In the genomic region with DNA sequence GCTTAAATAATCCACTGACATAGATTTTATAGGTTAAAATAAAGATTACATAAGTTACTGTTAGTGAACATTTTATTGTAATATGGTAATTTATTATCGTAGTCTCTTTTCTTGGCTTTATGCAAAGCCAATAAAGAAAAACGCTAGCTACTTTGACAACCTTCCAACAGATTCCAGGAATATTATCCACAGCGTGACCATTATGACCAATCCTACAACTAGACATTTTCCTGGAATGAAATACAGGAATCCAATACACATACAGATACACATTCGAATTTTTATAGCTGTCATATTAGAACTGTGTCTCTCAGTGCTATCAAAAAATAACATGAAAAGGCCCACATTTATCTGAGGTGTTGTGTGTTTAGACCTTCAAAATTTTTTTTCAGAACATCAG, we compare ENCODE assay signal across 19 cellular contexts.
"Had no signal": no experiment of that assay in that cellular context is flagged by ENCODE, and none has a peak within 500 bp of the region (broad histone marks: within the 10 kb centered on the region; RNA-seq: fewer than 3 reads in every experiment).

No MANE protein-coding gene starts in this region.

- H3K9me3 ChIP-seq: tibial artery had no signal

- H3K27me3 ChIP-seq: tibial artery had no signal

- H3K27ac ChIP-seq: tibial artery had no signal

- H3K4me3 Mint-ChIP-seq: activated B cell treated with CpG ODN at 0.5 μM for 24 hours; activated CD4-positive, alpha-beta memory T cell treated with anti-CD3 and anti-CD28 coated beads for 36 hours; activated naive CD4-positive, alpha-beta T cell treated with anti-CD3 and anti-CD28 coated beads for 36 hours; mesothelial cell of epicardium; nephron progenitor cell; T-cell had no signal

- H3K4me3 ChIP-seq: lung, tibial artery had no signal

- DNase-seq: activated B cell treated with CpG ODN at 0.5 μM for 24 hours; activated CD4-positive, alpha-beta memory T cell treated with anti-CD3 and anti-CD28 coated beads for 36 hours; activated CD4-positive, alpha-beta T cell treated with anti-CD3 and anti-CD28 coated beads for 4 hours; activated naive CD4-positive, alpha-beta T cell treated with anti-CD3 and anti-CD28 coated beads for 36 hours; aorta; cerebellar nuclear complex; cortex of kidney; foreskin melanocyte; glutamatergic neuron; hypothalamus; islet precursor cell; nephron progenitor cell; nucleus accumbens; retina; stimulated activated naive CD4-positive, alpha-beta T cell; T-cell; tibial artery had no signal

- H3K4me1 Mint-ChIP-seq: activated B cell treated with CpG ODN at 0.5 μM for 24 hours, nephron progenitor cell, T-cell had no signal

- H3K27me3 Mint-ChIP-seq: activated B cell treated with CpG ODN at 0.5 μM for 24 hours; activated CD4-positive, alpha-beta memory T cell treated with anti-CD3 and anti-CD28 coated beads for 36 hours; T-cell had no signal

- H3K27ac Mint-ChIP-seq: activated B cell treated with CpG ODN at 0.5 μM for 24 hours; activated CD4-positive, alpha-beta memory T cell treated with anti-CD3 and anti-CD28 coated beads for 36 hours; activated naive CD4-positive, alpha-beta T cell treated with anti-CD3 and anti-CD28 coated beads for 36 hours; nephron progenitor cell; T-cell had no signal
